In the genomic region with DNA sequence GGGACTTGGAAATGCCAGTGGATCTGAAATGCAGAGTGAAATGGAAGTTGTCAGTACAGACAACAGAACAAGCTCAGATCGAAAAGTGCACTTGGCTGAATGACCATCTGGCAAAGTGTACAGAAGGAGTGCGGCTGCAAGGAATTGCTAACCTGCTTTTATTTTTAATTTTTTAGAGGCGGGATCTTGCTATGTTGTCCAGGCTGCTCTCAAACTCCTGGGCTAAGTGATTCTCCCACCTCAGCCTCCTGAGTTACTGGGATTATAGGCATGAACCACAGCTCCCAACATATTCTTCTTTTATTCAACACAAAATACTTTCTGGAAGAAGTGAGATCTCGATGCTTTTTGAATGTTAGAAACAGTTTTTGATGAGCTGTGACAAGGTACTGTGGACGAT, we compare ENCODE assay signal across 16 cellular contexts. TPM values are rescaled to one million over a fixed set of nuclear protein-coding genes. Genes with fewer than 3 reads are reported as not detected.
"Had no signal": no experiment of that assay in that cellular context is flagged by ENCODE, and none has a peak within 500 bp of the region (broad histone marks: within the 10 kb centered on the region; RNA-seq: fewer than 3 reads in every experiment).

No MANE protein-coding gene starts in this region.

- H3K27ac ChIP-seq: esophagus muscularis mucosa had no signal

- H3K4me3 ChIP-seq: esophagus muscularis mucosa had no signal

- ATAC-seq: activated CD8-positive, alpha-beta T cell treated with anti-CD3 and anti-CD28 coated beads, Interleukin-2, amount 10 ng/mL, durations not matched to agents 7 days and 5 days; right cardiac atrium had no signal

- H3K9me3 ChIP-seq: esophagus muscularis mucosa had no signal

- H3K27me3 ChIP-seq: esophagus muscularis mucosa had no signal

- H3K4me3 Mint-ChIP-seq: activated CD8-positive, alpha-beta T cell treated with anti-CD3 and anti-CD28 coated beads, Interleukin-2, amount 10 ng/mL, durations not matched to agents 7 days and 5 days; dendritic cell treated with granulocyte-macrophage colony-stimulating factor and Interleukin-4, amounts not matched to agents 40 ng/mL and 50 ng/mL, for 4 days; endodermal cell; mesothelial cell of epicardium had no signal

- H3K27me3 Mint-ChIP-seq: progenitor cell of endocrine pancreas, type B pancreatic cell had no signal

- H3K27ac Mint-ChIP-seq: activated CD8-positive, alpha-beta T cell treated with anti-CD3 and anti-CD28 coated beads, Interleukin-2, amount 10 ng/mL, durations not matched to agents 7 days and 5 days; dendritic cell treated with granulocyte-macrophage colony-stimulating factor and Interleukin-4, amounts not matched to agents 40 ng/mL and 50 ng/mL, for 4 days; endodermal cell; mesothelial cell of epicardium; type B pancreatic cell had no signal

- H3K9me3 Mint-ChIP-seq: dendritic cell treated with granulocyte-macrophage colony-stimulating factor and Interleukin-4, amounts not matched to agents 40 ng/mL and 50 ng/mL, for 4 days; mesothelial cell of epicardium; type B pancreatic cell had no signal

- DNase-seq: activated CD4-positive, alpha-beta T cell treated with anti-CD3 and anti-CD28 coated beads for 1 hour; activated CD8-positive, alpha-beta memory T cell treated with anti-CD3 and anti-CD28 coated beads, Interleukin-2, amount 50 U/mL, for 48 hours; activated CD8-positive, alpha-beta T cell treated with anti-CD3 and anti-CD28 coated beads, Interleukin-2, amount 10 ng/mL, durations not matched to agents 7 days and 5 days; activated naive CD4-positive, alpha-beta T cell treated with anti-CD3 and anti-CD28 coated beads, Interleukin-2, amount 50 U/mL, for 16 hours; amygdala; cerebellar nuclear complex; endodermal cell; glutamatergic neuron; right cardiac atrium; stimulated activated naive CD4-positive, alpha-beta T cell; substantia nigra had no signal

RNA-seq across cellular contexts. Expression of a gene that starts 20.7 kb away (rescaled TPM):
- total RNA-seq: esophagus muscularis mucosa had no signal
